ENCODE assay signal across 15 cellular contexts in genomic region chr5:84885479-84886258, GRCh38.
DNase-seq lines count a peak whose midpoint lies in the region; ATAC-seq and TF ChIP-seq lines count a peak whose summit lies in the region.
"Had no signal": no experiment of that assay in that cellular context is flagged by ENCODE, and none has a peak within 500 bp of the region (broad histone marks: within the 10 kb centered on the region; RNA-seq: fewer than 3 reads in every experiment).

No MANE protein-coding gene starts in this region.

- peak; percentile 91 to 97 for ATAC-seq in right cardiac atrium
- no peak for ATAC-seq in GM18861 (IDR thresholded peaks at IDR 0.05; ENCODE audit: unreplicated experiment)
- ATAC-seq in T-helper 17 cell = no peak

- DNase-seq in AG04449 (ENCODE audit: low read depth, low spot score) = peak; percentile 47
- peak; percentile 86 for DNase-seq in NCI-H446 treated with DMSO at 0.1 percent for 48 hours (lab: John Stamatoyannopoulos, UW)
- DNase-seq in choroid plexus epithelial cell (ENCODE audit: low read depth) = peak; percentile 81
- peak; percentile 40 to 80 (median 63) for DNase-seq in right cardiac atrium
- DNase-seq in GDM1 (lab: John Stamatoyannopoulos, UW) = no peak
- DNase-seq in activated T-cell treated with anti-CD3 and anti-CD28 coated beads, Interleukin-2, amount 50 U/mL, for 1 hour = no peak
- DNase-seq in T-helper 17 cell = no peak
- DNase-seq: activated naive CD4-positive, alpha-beta T cell treated with Interleukin-2 at 50 U/mL for 16 hours; erythroblast; HFFc6; MV-4-11; NCI-H2107; SK-N-SH had no signal

- no peaks in the 10 kb centered on the region for H3K36me3 Mint-ChIP-seq in T-helper 17 cell (ENCODE audit: low read depth)

- H3K4me1 Mint-ChIP-seq in T-helper 17 cell = no peaks in the 10 kb centered on the region

- 19% methylated on average over 1 of the region's 1 CpG for WGBS in right cardiac atrium

- H3K4me1 ChIP-seq in right cardiac atrium (ENCODE audit: control insufficient read depth, insufficient read depth, low read length) = no peaks in the 10 kb centered on the region

- H3K27me3 Mint-ChIP-seq in T-helper 17 cell = no peaks in the 10 kb centered on the region

- no peak overlapping the region for H3K27ac ChIP-seq in right cardiac atrium (ENCODE audit: low read length)
- H3K27ac ChIP-seq: VCaP had no signal

- POLR2A ChIA-PET in AG04449 (lab: Yijun Ruan, JAX) = no interaction called here

- intact Hi-C loops in right cardiac atrium (cut with DNase I) = no loop called here

- TF ChIP-seq CTCF in AG04449 (IDR thresholded peaks at IDR 0.05; ENCODE audit: insufficient read depth, low read length, missing control alignments) = no peak
- no peak for TF ChIP-seq CTCF in choroid plexus epithelial cell (conservative IDR thresholded peaks at IDR 0.05; ENCODE audit: low read depth, low read length)

- no peak overlapping the region for H3K4me3 Mint-ChIP-seq in T-helper 17 cell
- H3K4me3 Mint-ChIP-seq: HFFc6 had no signal

- CTCF ChIA-PET in AG04449 (lab: Yijun Ruan, JAX) = no interaction called here

- H3K27me3 ChIP-seq in right cardiac atrium (ENCODE audit: control insufficient read depth, insufficient read depth) = no peaks in the 10 kb centered on the region

- H3K27ac Mint-ChIP-seq in T-helper 17 cell = no peak overlapping the region
- H3K27ac Mint-ChIP-seq: HFFc6 had no signal

- H3K4me3 ChIP-seq in AG04449 (ENCODE audit: low read depth, low read length) = no peak overlapping the region
- H3K4me3 ChIP-seq in choroid plexus epithelial cell (ENCODE audit: low read depth, low read length) = no peak overlapping the region
- no peak overlapping the region for H3K4me3 ChIP-seq in right cardiac atrium (ENCODE audit: low read length)

- no peaks in the 10 kb centered on the region for H3K9me3 ChIP-seq in right cardiac atrium (ENCODE audit: control insufficient read depth, low read length)
- peaks cover 2% of the 10 kb centered on the region for H3K9me3 ChIP-seq in T-helper 17 cell (ENCODE audit: control insufficient read depth, low read length, poor library complexity, severe bottlenecking)
- H3K9me3 ChIP-seq: SK-N-SH had no signal

Comparison
In these comparisons a context has a peak if more than half of its experiments do, and no peak if none do; other contexts are left out.
1. DNase-seq: peak in AG04449 (single experiment), NCI-H446 treated with DMSO at 0.1 percent for 48 hours (single experiment), choroid plexus epithelial cell (single experiment) and right cardiac atrium (3 of 3); none in GDM1 (single experiment), activated T-cell treated with anti-CD3 and anti-CD28 coated beads, Interleukin-2, amount 50 U/mL, for 1 hour (single experiment) and T-helper 17 cell (0 of 3).
2. ATAC-seq: peak in right cardiac atrium (2 of 2); none in GM18861 (single experiment) and T-helper 17 cell (single experiment).